32 cellular contexts compared by ENCODE assay signal in the genomic region with DNA sequence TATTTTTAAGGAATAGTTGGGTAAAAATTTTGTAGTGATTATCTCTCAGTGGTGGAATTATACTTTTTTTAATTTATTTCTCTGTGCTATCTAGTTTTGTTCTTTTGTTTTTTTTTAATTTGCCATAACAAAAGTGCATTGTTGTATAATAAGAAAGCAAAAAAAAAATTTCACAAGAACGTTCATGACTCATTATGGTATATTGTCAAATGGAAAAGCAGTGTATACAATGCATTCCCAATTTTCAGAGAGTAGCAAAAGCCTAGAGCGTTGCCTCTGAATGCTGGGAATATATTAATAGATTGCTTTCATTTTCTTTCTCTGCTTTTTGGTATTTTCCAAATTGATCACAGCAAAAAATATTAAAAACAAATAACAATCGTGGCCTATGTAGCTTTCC. TPM values are rescaled to one million over a fixed set of nuclear protein-coding genes. Genes with fewer than 3 reads are reported as not detected.
"Had no signal": no experiment of that assay in that cellular context is flagged by ENCODE, and none has a peak within 500 bp of the region (broad histone marks: within the 10 kb centered on the region; RNA-seq: fewer than 3 reads in every experiment).

No MANE protein-coding gene starts in this region.

- H3K4me1 Mint-ChIP-seq: activated naive CD4-positive, alpha-beta T cell treated with anti-CD3 and anti-CD28 coated beads, Interleukin-2, amount 50 U/mL, for 24 hours; activated naive CD8-positive, alpha-beta T cell treated with anti-CD3 and anti-CD28 coated beads, Interleukin-2, amount 50 U/mL, for 24 hours; central memory CD8-positive, alpha-beta T cell; stimulated activated effector memory CD8-positive, alpha-beta T cell treated with anti-CD3 and anti-CD28 coated beads, Interleukin-12 subunit alpha, Interleukin-12 subunit beta, amount 100 ng/mL, for 72 hours; stimulated activated naive CD8-positive, alpha-beta T cell treated with anti-CD3 and anti-CD28 coated beads, Interleukin-15, amount 100 ng/mL, for 72 hours had no signal

- H3K27me3 ChIP-seq: gastrocnemius medialis, sigmoid colon, tibial nerve had no signal

- DNase-seq: activated B cell treated with CpG ODN at 0.5 μM for 24 hours; activated CD8-positive, alpha-beta memory T cell treated with anti-CD3 and anti-CD28 coated beads, Interleukin-2, amount 10 ng/mL, durations not matched to agents 7 days and 5 days; activated CD8-positive, alpha-beta T cell treated with anti-CD3 and anti-CD28 coated beads, Interleukin-2, amount 10 ng/mL, durations not matched to agents 7 days and 5 days; activated naive CD8-positive, alpha-beta T cell treated with anti-CD3 and anti-CD28 coated beads, Interleukin-2, amount 50 U/mL, for 24 hours; activated T-cell treated with anti-CD3 and anti-CD28 coated beads, Interleukin-2, amount 50 U/mL, for 48 hours; amygdala; esophagus squamous epithelium; gastrocnemius medialis; glutamatergic neuron; left ventricle myocardium inferior; nephron progenitor cell; retina; sigmoid colon; small intestine; stimulated activated CD4-positive, alpha-beta T cell treated with anti-CD3 and anti-CD28 coated beads, Interleukin-4, amount 100 ng/mL, for 24 hours; stimulated activated naive CD8-positive, alpha-beta T cell treated with anti-CD3 and anti-CD28 coated beads, Interleukin-15, amount 100 ng/mL, for 72 hours had no signal

- H3K9me3 Mint-ChIP-seq: activated B cell treated with CpG ODN at 0.5 μM for 24 hours; activated naive CD4-positive, alpha-beta T cell treated with anti-CD3 and anti-CD28 coated beads, Interleukin-2, amount 50 U/mL, for 24 hours; activated naive CD8-positive, alpha-beta T cell treated with anti-CD3 and anti-CD28 coated beads, Interleukin-2, amount 50 U/mL, for 24 hours; activated T-helper 2 cell treated with anti-CD3 and anti-CD28 coated beads, Interferon-gamma antibody, Interleukin-2, Interleukin-4, amounts not matched to agents 10 μg/mL and 5 μg/mL and 100 μg/mL, durations not matched to agents 14 hours and 24 hours and 36 hours; central memory CD8-positive, alpha-beta T cell; stimulated activated effector memory CD8-positive, alpha-beta T cell treated with anti-CD3 and anti-CD28 coated beads, Interleukin-12 subunit alpha, Interleukin-12 subunit beta, amount 100 ng/mL, for 72 hours; stimulated activated naive CD8-positive, alpha-beta T cell treated with anti-CD3 and anti-CD28 coated beads, Interleukin-15, amount 100 ng/mL, for 72 hours; T-helper 2 cell treated with Interferon-gamma antibody and Interleukin-4, amounts not matched to agents 5 μg/mL and 100 μg/mL, for 36 hours had no signal

- H3K4me3 Mint-ChIP-seq: activated B cell treated with CpG ODN at 0.5 μM for 24 hours; activated CD8-positive, alpha-beta memory T cell treated with anti-CD3 and anti-CD28 coated beads, Interleukin-2, amount 10 ng/mL, durations not matched to agents 7 days and 5 days; activated CD8-positive, alpha-beta T cell treated with anti-CD3 and anti-CD28 coated beads, Interleukin-2, amount 10 ng/mL, durations not matched to agents 7 days and 5 days; activated naive CD4-positive, alpha-beta T cell treated with anti-CD3 and anti-CD28 coated beads, Interleukin-2, amount 50 U/mL, for 24 hours; activated naive CD8-positive, alpha-beta T cell treated with anti-CD3 and anti-CD28 coated beads, Interleukin-2, amount 50 U/mL, for 24 hours; central memory CD8-positive, alpha-beta T cell; dendritic cell treated with granulocyte-macrophage colony-stimulating factor and Interleukin-4, amounts not matched to agents 40 ng/mL and 50 ng/mL, for 4 days; nephron progenitor cell; stimulated activated effector memory CD8-positive, alpha-beta T cell treated with anti-CD3 and anti-CD28 coated beads, Interleukin-12 subunit alpha, Interleukin-12 subunit beta, amount 100 ng/mL, for 72 hours; stimulated activated naive CD8-positive, alpha-beta T cell treated with anti-CD3 and anti-CD28 coated beads, Interleukin-15, amount 100 ng/mL, for 72 hours; T-helper 2 cell treated with Interferon-gamma antibody and Interleukin-4, amounts not matched to agents 5 μg/mL and 100 μg/mL, for 36 hours had no signal

- H3K36me3 Mint-ChIP-seq: activated CD8-positive, alpha-beta memory T cell treated with anti-CD3 and anti-CD28 coated beads, Interleukin-2, amount 10 ng/mL, durations not matched to agents 7 days and 5 days; activated naive CD4-positive, alpha-beta T cell treated with anti-CD3 and anti-CD28 coated beads, Interleukin-2, amount 50 U/mL, for 24 hours; stimulated activated effector memory CD8-positive, alpha-beta T cell treated with anti-CD3 and anti-CD28 coated beads, Interleukin-12 subunit alpha, Interleukin-12 subunit beta, amount 100 ng/mL, for 72 hours had no signal

- ATAC-seq: activated CD8-positive, alpha-beta memory T cell treated with anti-CD3 and anti-CD28 coated beads, Interleukin-2, amount 10 ng/mL, durations not matched to agents 7 days and 5 days; activated CD8-positive, alpha-beta T cell treated with anti-CD3 and anti-CD28 coated beads, Interleukin-2, amount 10 ng/mL, durations not matched to agents 7 days and 5 days; activated naive CD8-positive, alpha-beta T cell treated with anti-CD3 and anti-CD28 coated beads, Interleukin-2, amount 50 U/mL, for 24 hours; gastrocnemius medialis; stimulated activated effector memory CD8-positive, alpha-beta T cell treated with anti-CD3 and anti-CD28 coated beads, Interleukin-12 subunit alpha, Interleukin-12 subunit beta, amount 100 ng/mL, for 72 hours; stimulated activated naive CD8-positive, alpha-beta T cell treated with anti-CD3 and anti-CD28 coated beads, Interleukin-15, amount 100 ng/mL, for 72 hours had no signal

- H3K27ac ChIP-seq: epithelial cell of prostate, esophagus squamous epithelium, gastrocnemius medialis, left ventricle myocardium inferior, neutrophil, prostate gland, sigmoid colon had no signal

- H3K36me3 ChIP-seq: esophagus squamous epithelium, gastrocnemius medialis, left ventricle myocardium inferior, neutrophil, prostate gland, sigmoid colon, tibial nerve had no signal

- H3K4me1 ChIP-seq: esophagus squamous epithelium, left ventricle myocardium inferior, prostate gland, sigmoid colon, tibial nerve had no signal

- H3K4me3 ChIP-seq: esophagus squamous epithelium, gastrocnemius medialis, left ventricle myocardium inferior, prostate gland, sigmoid colon, tibial nerve had no signal

- H3K9me3 ChIP-seq: esophagus squamous epithelium, gastrocnemius medialis, left ventricle myocardium inferior, neutrophil, prostate gland, sigmoid colon, tibial nerve had no signal

- H3K27ac Mint-ChIP-seq: activated B cell treated with CpG ODN at 0.5 μM for 24 hours; activated CD8-positive, alpha-beta memory T cell treated with anti-CD3 and anti-CD28 coated beads, Interleukin-2, amount 10 ng/mL, durations not matched to agents 7 days and 5 days; activated CD8-positive, alpha-beta T cell treated with anti-CD3 and anti-CD28 coated beads, Interleukin-2, amount 10 ng/mL, durations not matched to agents 7 days and 5 days; activated naive CD4-positive, alpha-beta T cell treated with anti-CD3 and anti-CD28 coated beads, Interleukin-2, amount 50 U/mL, for 24 hours; activated naive CD8-positive, alpha-beta T cell treated with anti-CD3 and anti-CD28 coated beads, Interleukin-2, amount 50 U/mL, for 24 hours; activated T-helper 2 cell treated with anti-CD3 and anti-CD28 coated beads, Interferon-gamma antibody, Interleukin-2, Interleukin-4, amounts not matched to agents 10 μg/mL and 5 μg/mL and 100 μg/mL, durations not matched to agents 14 hours and 24 hours and 36 hours; dendritic cell treated with granulocyte-macrophage colony-stimulating factor and Interleukin-4, amounts not matched to agents 40 ng/mL and 50 ng/mL, for 4 days; nephron progenitor cell; stimulated activated effector memory CD8-positive, alpha-beta T cell treated with anti-CD3 and anti-CD28 coated beads, Interleukin-12 subunit alpha, Interleukin-12 subunit beta, amount 100 ng/mL, for 72 hours; stimulated activated naive CD8-positive, alpha-beta T cell treated with anti-CD3 and anti-CD28 coated beads, Interleukin-15, amount 100 ng/mL, for 72 hours; T-helper 2 cell treated with Interferon-gamma antibody and Interleukin-4, amounts not matched to agents 5 μg/mL and 100 μg/mL, for 36 hours had no signal

- FAIRE-seq: bronchial epithelial cell, islet of Langerhans, small intestine had no signal

RNA-seq across cellular contexts. Expression of gene TECTB, which starts 53.3 kb away (rescaled TPM):
- total RNA-seq: activated B cell treated with CpG ODN at 0.5 μM for 24 hours; activated CD8-positive, alpha-beta memory T cell treated with anti-CD3 and anti-CD28 coated beads, Interleukin-2, amount 10 ng/mL, durations not matched to agents 7 days and 5 days; activated CD8-positive, alpha-beta T cell treated with anti-CD3 and anti-CD28 coated beads, Interleukin-2, amount 10 ng/mL, durations not matched to agents 7 days and 5 days; activated T-helper 2 cell treated with anti-CD3 and anti-CD28 coated beads, Interferon-gamma antibody, Interleukin-2, Interleukin-4, amounts not matched to agents 10 μg/mL and 5 μg/mL and 100 μg/mL, durations not matched to agents 14 hours and 24 hours and 36 hours; bronchial epithelial cell; esophagus squamous epithelium; gastrocnemius medialis; left ventricle myocardium inferior; lung microvascular endothelial cell; mucosa of gallbladder; osteocyte; prostate gland; sigmoid colon; tibial nerve; ureter had no signal
- polyA plus RNA-seq: sigmoid colon had no signal
